ENCODE assay signal across 20 cellular contexts in the genomic region with DNA sequence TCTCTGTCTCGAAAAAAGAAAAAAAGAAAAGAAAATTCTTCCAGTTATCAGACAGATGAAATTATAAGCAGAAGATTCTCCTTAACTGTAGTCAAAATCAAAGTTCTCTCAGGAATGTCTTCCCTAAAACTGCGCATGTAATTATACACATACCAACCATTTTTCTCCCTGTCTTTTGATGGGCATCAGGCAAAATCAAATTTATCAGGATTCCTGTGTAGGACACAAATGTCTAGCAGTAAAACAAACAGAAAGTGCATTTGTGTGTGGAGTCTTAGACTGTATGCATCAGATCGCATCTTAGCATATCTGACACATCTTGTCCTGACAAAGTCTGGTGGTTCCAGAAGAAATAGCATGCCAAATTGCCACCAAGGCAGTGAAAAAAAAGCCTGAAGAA. TPM values are rescaled to one million over a fixed set of nuclear protein-coding genes. Genes with fewer than 3 reads are reported as not detected.
A peak's percentile ranks its signal among the peaks of the same experiment; 100 is the strongest.
DNase-seq lines count a peak whose midpoint lies in the region; ATAC-seq and TF ChIP-seq lines count a peak whose summit lies in the region.
"Had no signal": no experiment of that assay in that cellular context is flagged by ENCODE, and none has a peak within 500 bp of the region (broad histone marks: within the 10 kb centered on the region; RNA-seq: fewer than 3 reads in every experiment).

No MANE protein-coding gene starts in this region.

- no peak overlapping the region for H3K4me2 ChIP-seq in SK-N-SH
- peak overlapping the region; percentile 45 for H3K4me2 ChIP-seq in osteoblast (ENCODE audit: insufficient read depth, low read length)
- H3K4me2 ChIP-seq: BLaER1 treated with 17β-estradiol and CSF1 and Interleukin-3, amounts not matched to agents 10 nM and 100 nM had no signal

- H4K20me1 ChIP-seq in SK-N-SH (ENCODE audit: insufficient read depth) (no peaks in the 10 kb centered on the region), osteoblast (ENCODE audit: insufficient read depth, low read length) (no peaks in the 10 kb centered on the region)
- H4K20me1 ChIP-seq: BLaER1 treated with 17β-estradiol and CSF1 and Interleukin-3, amounts not matched to agents 10 nM and 100 nM had no signal

- H3K27me3 ChIP-seq in SK-N-SH (ENCODE audit: insufficient read depth): no peaks in the 10 kb centered on the region
- no peaks in the 10 kb centered on the region for H3K27me3 ChIP-seq in lower lobe of right lung (ENCODE audit: low read depth)
- H3K27me3 ChIP-seq in osteoblast (ENCODE audit: insufficient read depth, low read length): no peaks in the 10 kb centered on the region
- H3K27me3 ChIP-seq: BE2C had no signal

- H3K27ac ChIP-seq in SK-N-SH (ENCODE audit: low read depth in 2 of 2, low read length in 1 of 2): no peak overlapping the region
- peak overlapping the region; percentile 18 for H3K27ac ChIP-seq in lower lobe of right lung
- no peak overlapping the region for H3K27ac ChIP-seq in osteoblast (ENCODE audit: low read depth, low read length)
- H3K27ac ChIP-seq: 22Rv1; BLaER1 treated with 17β-estradiol and CSF1 and Interleukin-3, amounts not matched to agents 10 nM and 100 nM; GM23248 had no signal

- H3K79me2 ChIP-seq in SK-N-SH (ENCODE audit: insufficient read depth): peaks cover 2% of the 10 kb centered on the region; the same call in 1 of the 2 replicates
- H3K79me2 ChIP-seq in osteoblast (ENCODE audit: insufficient read depth, low read length): peaks cover 2% of the 10 kb centered on the region

- intact Hi-C loops in lower lobe of right lung (cut with DNase I): no loop called here

- H2AFZ ChIP-seq in SK-N-SH (ENCODE audit: low read depth): no peak overlapping the region
- peak overlapping the region; percentile 31 for H2AFZ ChIP-seq in osteoblast (ENCODE audit: low read length)
- H2AFZ ChIP-seq: GM23248 had no signal

- no peaks in the 10 kb centered on the region for H3K9me2 ChIP-seq in SK-N-SH

- H3K9me3 ChIP-seq in SK-N-SH: no peaks in the 10 kb centered on the region
- no peaks in the 10 kb centered on the region for H3K9me3 ChIP-seq in lower lobe of right lung
- no peaks in the 10 kb centered on the region for H3K9me3 ChIP-seq in osteoblast (ENCODE audit: low read depth, low read length)
- H3K9me3 ChIP-seq: BE2C had no signal

- POLR2A ChIA-PET in SK-N-SH (lab: Yijun Ruan, JAX): no interaction called here

- WGBS in SK-N-SH (ENCODE audit: low lambda C conversion rate): 48% methylated on average over 3 of the region's 3 CpGs

- TF ChIP-seq RAD21 in SK-N-SH (IDR thresholded peaks at IDR 0.05; ENCODE audit: low read length): no peak

- ATAC-seq in SK-N-SH treated with all-trans-retinoic acid at 6 μM for 48 hours: peak; percentile 20
- ATAC-seq in lower lobe of right lung: no peak
- ATAC-seq in GM18867 (IDR thresholded peaks at IDR 0.05; ENCODE audit: unreplicated experiment): no peak
- ATAC-seq in HG03135 (IDR thresholded peaks at IDR 0.05; ENCODE audit: unreplicated experiment): no peak

- H3K9ac ChIP-seq in SK-N-SH: no peak overlapping the region
- H3K9ac ChIP-seq: BLaER1 treated with 17β-estradiol and CSF1 and Interleukin-3, amounts not matched to agents 10 nM and 100 nM; GM23248 had no signal

- no peak for TF ChIP-seq CTCF in SK-N-SH (IDR thresholded peaks at IDR 0.05)
- TF ChIP-seq CTCF in lower lobe of right lung (IDR thresholded peaks at IDR 0.05): no peak
- no peak for TF ChIP-seq CTCF in osteoblast (IDR thresholded peaks at IDR 0.05; ENCODE audit: extremely low read depth, low read depth, low read length)

- no peak for TF ChIP-seq EP300 in SK-N-SH (IDR thresholded peaks at IDR 0.05; ENCODE audit: borderline replicate concordance in 1 of 2, low read depth in 1 of 2, low read length in 1 of 2)

- H3K4me1 ChIP-seq in SK-N-SH (ENCODE audit: control insufficient read depth in 1 of 2, insufficient read depth in 2 of 2, low read depth in 1 of 2, low read length in 1 of 2) (peaks cover 0 to 5% of the 10 kb centered on the region in 2 experiments; a peak in 1 of 4 replicates), lower lobe of right lung (peaks cover 13% of the 10 kb centered on the region), osteoblast (ENCODE audit: insufficient read depth, low read length) (peaks cover 12% of the 10 kb centered on the region)
- H3K4me1 ChIP-seq: BE2C had no signal

- H3K36me3 ChIP-seq in SK-N-SH (replicated peaks in 1 of 2; ENCODE audit: control insufficient read depth in 1 of 2, insufficient read depth in 2 of 2, low read length in 1 of 2) (no peaks in the 10 kb centered on the region), lower lobe of right lung (no peaks in the 10 kb centered on the region), osteoblast (ENCODE audit: insufficient read depth, low read length) (no peaks in the 10 kb centered on the region)
- H3K36me3 ChIP-seq: BE2C; BLaER1 treated with 17β-estradiol and CSF1 and Interleukin-3, amounts not matched to agents 10 nM and 100 nM had no signal

- CTCF ChIA-PET in SK-N-SH (lab: Yijun Ruan, JAX): interaction anchor here (1.5 kb wide), 1 partner anchor 157 kb away, joined by 4 read pairs; no protein-coding TSS in a partner anchor

- no peaks in the 10 kb centered on the region for H3F3A ChIP-seq in SK-N-SH (replicated peaks; ENCODE audit: insufficient read depth)

- H3K4me3 ChIP-seq in SK-N-SH (ENCODE audit: low read depth in 2 of 2, low read length in 1 of 2) (no peak overlapping the region), lower lobe of right lung (no peak overlapping the region), osteoblast (ENCODE audit: insufficient read depth, low read length) (peak overlapping the region; percentile 33)
- H3K4me3 ChIP-seq: BLaER1 treated with 17β-estradiol and CSF1 and Interleukin-3, amounts not matched to agents 10 nM and 100 nM; GM23248 had no signal

- DNase-seq in SK-N-SH (no peak), lower lobe of right lung (no peak), osteoblast (ENCODE audit: insufficient read length, low spot score, missing footprints) (no peak), occipital lobe (lab: John Stamatoyannopoulos, UW) (no peak), AG08396 (ENCODE audit: low spot score) (no peak)
- DNase-seq: AML-193; BE2C; CD4-positive, alpha-beta T cell; CD8-positive, alpha-beta memory T cell; DMS 273 treated with DMSO at 0.1 percent for 48 hours; DMS79; GF-D8; GM23248; H7; HCEC 1CT had no signal

TF ChIP-seq in SK-N-SH treated with all-trans-retinoic acid at 6 μM for 48 hours, 23 proteins besides CTCF, POLR2A, EP300 and RAD21:
- TF ChIP-seq ISL1 (CRISPR knock-in tag; IDR thresholded peaks at IDR 0.05) (peak; percentile 67), CSDC2 (CRISPR knock-in tag; IDR thresholded peaks at IDR 0.05) (no peak), BACH2 (CRISPR knock-in tag; IDR thresholded peaks at IDR 0.05; ENCODE audit: borderline replicate concordance) (no peak), ARNTL (CRISPR knock-in tag; IDR thresholded peaks at IDR 0.05; ENCODE audit: borderline replicate concordance, low read depth) (no peak)
- TF ChIP-seq, protein P1, sequence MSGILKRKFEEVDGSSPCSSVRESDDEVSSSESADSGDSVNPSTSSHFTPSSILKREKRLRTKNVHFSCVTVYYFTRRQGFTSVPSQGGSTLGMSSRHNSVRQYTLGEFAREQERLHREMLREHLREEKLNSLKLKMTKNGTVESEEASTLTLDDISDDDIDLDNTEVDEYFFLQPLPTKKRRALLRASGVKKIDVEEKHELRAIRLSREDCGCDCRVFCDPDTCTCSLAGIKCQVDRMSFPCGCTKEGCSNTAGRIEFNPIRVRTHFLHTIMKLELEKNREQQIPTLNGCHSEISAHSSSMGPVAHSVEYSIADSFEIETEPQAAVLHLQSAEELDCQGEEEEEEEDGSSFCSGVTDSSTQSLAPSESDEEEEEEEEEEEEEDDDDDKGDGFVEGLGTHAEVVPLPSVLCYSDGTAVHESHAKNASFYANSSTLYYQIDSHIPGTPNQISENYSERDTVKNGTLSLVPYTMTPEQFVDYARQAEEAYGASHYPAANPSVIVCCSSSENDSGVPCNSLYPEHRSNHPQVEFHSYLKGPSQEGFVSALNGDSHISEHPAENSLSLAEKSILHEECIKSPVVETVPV (CRISPR knock-in tag; IDR thresholded peaks at IDR 0.05): no peak
TF ChIP-seq in SK-N-SH treated with all-trans-retinoic acid at 6 μM for 48 hours: peak in this region for 1.

TF ChIP-seq in SK-N-SH, 30 proteins besides CTCF, POLR2A, EP300 and RAD21 (continues in another document):
- TF ChIP-seq YY1 (IDR thresholded peaks at IDR 0.05; ENCODE audit: low read depth): no peak
- TF ChIP-seq ELF1 (IDR thresholded peaks at IDR 0.05): no peak
- TF ChIP-seq MEF2A (IDR thresholded peaks at IDR 0.05; ENCODE audit: borderline replicate concordance, low read depth): no peak
- no peak for TF ChIP-seq GATA2 (CRISPR knock-in tag; IDR thresholded peaks at IDR 0.05)
- no peak for TF ChIP-seq RCOR1 (IDR thresholded peaks at IDR 0.05; ENCODE audit: low read length)
- TF ChIP-seq, protein P2, sequence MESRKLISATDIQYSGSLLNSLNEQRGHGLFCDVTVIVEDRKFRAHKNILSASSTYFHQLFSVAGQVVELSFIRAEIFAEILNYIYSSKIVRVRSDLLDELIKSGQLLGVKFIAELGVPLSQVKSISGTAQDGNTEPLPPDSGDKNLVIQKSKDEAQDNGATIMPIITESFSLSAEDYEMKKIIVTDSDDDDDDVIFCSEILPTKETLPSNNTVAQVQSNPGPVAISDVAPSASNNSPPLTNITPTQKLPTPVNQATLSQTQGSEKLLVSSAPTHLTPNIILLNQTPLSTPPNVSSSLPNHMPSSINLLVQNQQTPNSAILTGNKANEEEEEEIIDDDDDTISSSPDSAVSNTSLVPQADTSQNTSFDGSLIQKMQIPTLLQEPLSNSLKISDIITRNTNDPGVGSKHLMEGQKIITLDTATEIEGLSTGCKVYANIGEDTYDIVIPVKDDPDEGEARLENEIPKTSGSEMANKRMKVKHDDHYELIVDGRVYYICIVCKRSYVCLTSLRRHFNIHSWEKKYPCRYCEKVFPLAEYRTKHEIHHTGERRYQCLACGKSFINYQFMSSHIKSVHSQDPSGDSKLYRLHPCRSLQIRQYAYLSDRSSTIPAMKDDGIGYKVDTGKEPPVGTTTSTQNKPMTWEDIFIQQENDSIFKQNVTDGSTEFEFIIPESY (IDR thresholded peaks at IDR 0.05; ENCODE audit: borderline replicate concordance, low read depth): no peak

RNA-seq across cellular contexts. Expression of a gene that starts 3.9 kb away (rescaled TPM):
- 13.0 and 13.5 TPM in 2 replicates for polyA plus RNA-seq in SK-N-SH (2012; rRNA removed)
- 11.4 and 11.6 TPM in 2 replicates for polyA plus RNA-seq in SK-N-SH (2012; cell fraction: cytosol; rRNA removed)
- 13.0 and 13.8 TPM in 2 replicates for polyA plus RNA-seq in SK-N-SH (2012; cell fraction: nucleus; rRNA removed)
- 30.9 TPM for total RNA-seq in lower lobe of right lung
- 14.1 and 17.7 TPM in 2 replicates for total RNA-seq in osteoblast
- 15.9 TPM for total RNA-seq in occipital lobe
- total RNA-seq: CD4-positive, alpha-beta T cell had no signal
- polyA plus RNA-seq: CD8-positive, alpha-beta memory T cell had no signal

RNA-seq across cellular contexts. Expression of a gene that starts 22.9 kb away (rescaled TPM):
- 11.9 and 19.4 TPM in 2 replicates for polyA plus RNA-seq in SK-N-SH (2012; rRNA removed)
- 26.2 and 27.1 TPM in 2 replicates for polyA plus RNA-seq in SK-N-SH (2012; cell fraction: cytosol; rRNA removed)
- polyA plus RNA-seq in SK-N-SH (2012; cell fraction: nucleus; rRNA removed): 15.0 and 20.9 TPM in 2 replicates
- total RNA-seq in lower lobe of right lung (36.9 TPM), osteoblast (54.8 and 63.7 TPM in 2 replicates), occipital lobe (47.7 TPM)
